23 cellular contexts compared by ENCODE assay signal in genomic region chr10:13698217-13698616, GRCh38.
DNase-seq lines count a peak whose midpoint lies in the region; ATAC-seq and TF ChIP-seq lines count a peak whose summit lies in the region.
"Had no signal": no experiment of that assay in that cellular context is flagged by ENCODE, and none has a peak within 500 bp of the region (broad histone marks: within the 10 kb centered on the region; RNA-seq: fewer than 3 reads in every experiment).

No MANE protein-coding gene starts in this region.

- intact Hi-C loops in mammary epithelial cell (cut with micrococcal nuclease): no loop called here

- TF ChIP-seq CTCF in mammary epithelial cell (conservative IDR thresholded peaks at IDR 0.05 in 1 of 2, IDR thresholded peaks at IDR 0.05 in 1 of 2; ENCODE audit: extremely low read depth in 1 of 2, insufficient read depth in 1 of 2, low read depth in 1 of 2, low read length in 2 of 2): no peak

- H3K27ac ChIP-seq in mammary epithelial cell (ENCODE audit: insufficient read depth, low read depth, low read length): no peak overlapping the region
- peak overlapping the region; percentile 72 for H3K27ac ChIP-seq in subcutaneous abdominal adipose tissue (ENCODE audit: low read depth, low read length)
- H3K27ac ChIP-seq: neutrophil had no signal

- CTCF ChIA-PET in mammary epithelial cell (lab: Charles Lee; ENCODE audit: low non-redundant PET): no interaction called here

- H3K27me3 ChIP-seq in mammary epithelial cell (ENCODE audit: insufficient read depth, low read length): no peaks in the 10 kb centered on the region
- no peaks in the 10 kb centered on the region for H3K27me3 ChIP-seq in subcutaneous abdominal adipose tissue (ENCODE audit: control insufficient read depth in 5 of 5, insufficient read depth in 4 of 5, low read length in 5 of 5)

- peaks cover 19% of the 10 kb centered on the region for H3K79me2 ChIP-seq in mammary epithelial cell (ENCODE audit: insufficient read depth, low read length)

- H4K20me1 ChIP-seq in mammary epithelial cell (ENCODE audit: insufficient read depth, low read length): no peaks in the 10 kb centered on the region

- H3K4me3 ChIP-seq in mammary epithelial cell (replicated peaks in 1 of 3; ENCODE audit: insufficient read depth in 1 of 3, low read depth in 2 of 3, low read length in 3 of 3) (no peak overlapping the region), subcutaneous abdominal adipose tissue (ENCODE audit: low read depth in 1 of 5, low read length in 5 of 5) (no peak overlapping the region)
- H3K4me3 ChIP-seq: K562 had no signal

- H3K9ac ChIP-seq in mammary epithelial cell (ENCODE audit: insufficient read depth, low read length) (no peak overlapping the region), subcutaneous abdominal adipose tissue (ENCODE audit: low read length in 5 of 5) (no peak overlapping the region)

- peak; percentile 72 for DNase-seq in LHCN-M2 (ENCODE audit: low read depth)
- peak; percentile 48 for DNase-seq in mammary epithelial cell
- peak; percentile 19 for DNase-seq in kidney tubule cell (ENCODE audit: low spot score)
- DNase-seq in stimulated activated naive CD8-positive, alpha-beta T cell treated with anti-CD3 and anti-CD28 coated beads, Interleukin-15, Interleukin-2, amounts not matched to agents 100 U/mL and 50 U/mL, for 24 hours: no peak
- no peak for DNase-seq in activated effector memory CD4-positive, alpha-beta T cell treated with anti-CD3 and anti-CD28 coated beads, Interleukin-2, amount 50 U/mL, for 16 hours
- DNase-seq: activated CD4-positive, alpha-beta T cell treated with anti-CD3 and anti-CD28 coated beads for 1 hour; activated CD8-positive, alpha-beta memory T cell treated with anti-CD3 and anti-CD28 coated beads for 24 hours; activated naive CD4-positive, alpha-beta T cell treated with anti-CD3 and anti-CD28 coated beads, Interleukin-2, amount 10 ng/mL, durations not matched to agents 7 days and 5 days; activated T-cell treated with anti-CD3 and anti-CD28 coated beads, Interleukin-2, amount 50 U/mL, for 4 hours; anterior cingulate cortex; CD4-positive, CD25-positive, alpha-beta regulatory T cell; DMS 273 treated with DMSO at 0.1 percent for 48 hours; foreskin fibroblast; immature natural killer cell; NCI-H1694; NCI-H2227 treated with DMSO at 0.1 percent for 48 hours; retina; SHP77; substantia nigra had no signal

- peak overlapping the region; percentile 5 for H3K4me2 ChIP-seq in mammary epithelial cell (ENCODE audit: insufficient read depth, low read depth, low read length)

- BruUV-seq in mammary epithelial cell (replicated peaks; lab: Mats Ljungman, UMichigan): no TSS peak

- no peak overlapping the region for H2AFZ ChIP-seq in mammary epithelial cell (ENCODE audit: low read depth, low read length)

- H3K36me3 ChIP-seq in mammary epithelial cell (ENCODE audit: insufficient read depth, low read length) (peaks cover 16% of the 10 kb centered on the region), subcutaneous abdominal adipose tissue (ENCODE audit: control insufficient read depth in 5 of 5, insufficient read depth in 5 of 5, low read length in 5 of 5) (peaks cover 3 to 79% (median 57%) of the 10 kb centered on the region in 5 donors)
- H3K36me3 ChIP-seq: neutrophil had no signal

- WGBS in mammary epithelial cell (ENCODE audit: low coverage, missing lambda C conversion rate): 27% methylated on average over 5 of the region's 6 CpGs

- no peak for ATAC-seq in HG03095 (IDR thresholded peaks at IDR 0.05; ENCODE audit: unreplicated experiment)
- no peak for ATAC-seq in stimulated activated naive CD8-positive, alpha-beta T cell treated with anti-CD3 and anti-CD28 coated beads, Interleukin-15, Interleukin-2, amounts not matched to agents 100 U/mL and 50 U/mL, for 24 hours
- ATAC-seq: activated T-cell treated with anti-CD3 and anti-CD28 coated beads, Interleukin-2, amount 50 U/mL, for 4 hours; K562 had no signal

- H3K9me3 ChIP-seq in mammary epithelial cell (replicated peaks; ENCODE audit: insufficient read depth, low read length) (no peaks in the 10 kb centered on the region), subcutaneous abdominal adipose tissue (ENCODE audit: control insufficient read depth in 5 of 5, low read length in 5 of 5) (no peaks in the 10 kb centered on the region)
- H3K9me3 ChIP-seq: neutrophil had no signal

- H3K4me1 ChIP-seq in mammary epithelial cell (ENCODE audit: insufficient read depth, low read length) (peaks cover 5% of the 10 kb centered on the region), subcutaneous abdominal adipose tissue (ENCODE audit: control insufficient read depth in 5 of 5, insufficient read depth in 5 of 5, low read length in 5 of 5) (peaks cover 0 to 26% (median 9%) of the 10 kb centered on the region in 5 donors)

- dilution Hi-C loops in mammary epithelial cell (cut with HindIII; ENCODE audit: low sequenced_read_pairs): no loop called here

- in situ Hi-C loops in mammary epithelial cell (cut with MboI; ENCODE audit: low sequenced_read_pairs in 2 of 2): no loop called here

Comparison
In these comparisons a context has a peak if more than half of its experiments do, and no peak if none do; other contexts are left out.
1. DNase-seq: peak in LHCN-M2 (single experiment), mammary epithelial cell (single experiment) and kidney tubule cell (single experiment); none in stimulated activated naive CD8-positive, alpha-beta T cell treated with anti-CD3 and anti-CD28 coated beads, Interleukin-15, Interleukin-2, amounts not matched to agents 100 U/mL and 50 U/mL, for 24 hours (single experiment) and activated effector memory CD4-positive, alpha-beta T cell treated with anti-CD3 and anti-CD28 coated beads, Interleukin-2, amount 50 U/mL, for 16 hours (single experiment).